In genomic region chr21:31520506-31521163, GRCh38 we compare ENCODE assay signal across 1 cellular context.
TF ChIP-seq lines count a peak whose summit lies in the region.

No MANE protein-coding gene starts in this region.

TF ChIP-seq in IMR-90, 13 proteins besides CTCF, POLR2A, EP300 and RAD21 (continued from another document):
- TF ChIP-seq ELK1 (IDR thresholded peaks at IDR 0.05; ENCODE audit: borderline replicate concordance, low read depth, low read length) (no peak), FOS (IDR thresholded peaks at IDR 0.05; ENCODE audit: low read depth, low read length) (no peak)
